Comparison of ENCODE assay signal across 8 cellular contexts in the genomic region with DNA sequence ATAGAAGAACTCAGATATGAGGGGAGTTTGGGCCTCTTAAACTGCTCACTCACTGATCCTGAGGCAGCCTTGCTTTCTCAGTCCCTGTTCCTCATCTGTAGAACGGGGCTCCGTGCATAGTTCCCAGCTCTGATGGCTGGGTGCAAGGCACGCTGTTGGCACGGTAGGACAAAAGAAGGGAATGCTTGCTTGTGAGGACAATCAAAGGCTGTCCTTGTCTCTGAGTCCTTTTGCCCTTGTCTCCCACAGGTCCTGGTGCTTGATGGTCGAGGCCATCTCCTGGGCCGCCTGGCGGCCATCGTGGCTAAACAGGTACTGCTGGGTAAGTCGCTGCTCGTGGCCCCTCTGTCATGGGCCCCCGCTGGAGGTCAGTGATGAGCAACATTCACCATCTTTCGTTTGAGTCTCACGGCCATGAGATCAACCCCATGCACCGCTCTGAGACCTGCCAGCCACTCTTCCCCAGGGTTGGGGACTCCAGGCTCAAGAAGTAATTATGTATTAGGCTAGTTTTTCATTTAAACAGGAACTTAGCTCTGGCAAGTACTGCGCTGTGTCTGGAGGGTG. TPM values are rescaled to one million over a fixed set of nuclear protein-coding genes. Genes with fewer than 3 reads are reported as not detected.
DNase-seq lines count a peak whose midpoint lies in the region; ATAC-seq and TF ChIP-seq lines count a peak whose summit lies in the region.

No MANE protein-coding gene starts in this region.

- H3K9me2 ChIP-seq in hepatocyte (replicated peaks; ENCODE audit: insufficient read depth): no peaks in the 10 kb centered on the region

- peaks cover 33% of the 10 kb centered on the region for H4K20me1 ChIP-seq in hepatocyte (ENCODE audit: insufficient read depth, poor library complexity, severe bottlenecking)

- peak; percentile 77 for DNase-seq in activated T-cell treated with anti-CD3 and anti-CD28 coated beads, Interleukin-2, amount 50 U/mL, for 24 hours
- no peak for DNase-seq in activated T-cell treated with anti-CD3 and anti-CD28 coated beads, Interleukin-2, amount 50 U/mL, for 1 hour
- DNase-seq in WTC11 (ENCODE audit: low spot score) (no peak), hepatocyte (ENCODE audit: low spot score) (no peak), stomach (no peak)

- CTCF ChIA-PET in WTC11 (lab: Charles Lee): no interaction called here

- peaks cover 43% of the 10 kb centered on the region for H3K4me1 Mint-ChIP-seq in activated T-cell treated with anti-CD3 and anti-CD28 coated beads, Interleukin-2, amount 50 U/mL, for 24 hours (ENCODE audit: low read depth)
- H3K4me1 Mint-ChIP-seq in WTC11: peaks cover 21% of the 10 kb centered on the region

- POLR2A ChIA-PET in WTC11 (lab: Charles Lee): no interaction called here

- TF ChIP-seq EP300 in stomach (IDR thresholded peaks at IDR 0.05): no peak

- peaks cover 77% of the 10 kb centered on the region for H3K36me3 Mint-ChIP-seq in activated T-cell treated with anti-CD3 and anti-CD28 coated beads, Interleukin-2, amount 50 U/mL, for 24 hours (ENCODE audit: low read depth)
- peaks cover 55% of the 10 kb centered on the region for H3K36me3 Mint-ChIP-seq in WTC11

- H3K79me2 ChIP-seq in hepatocyte: peaks cover 37% of the 10 kb centered on the region

- H3K27me3 ChIP-seq in hepatocyte: no peaks in the 10 kb centered on the region
- H3K27me3 ChIP-seq in stomach: no peaks in the 10 kb centered on the region

- H3K4me1 ChIP-seq in hepatocyte (ENCODE audit: insufficient read depth) (peaks cover 20% of the 10 kb centered on the region), stomach (peaks cover 25 to 51% (median 39%) of the 10 kb centered on the region in 4 donors)

- 82% methylated on average over 15 of the region's 15 CpGs for WGBS in hepatocyte (ENCODE audit: low lambda C conversion rate, missing lambda C conversion rate)
- 28 to 52% (median 43%) methylated on average over 8 to 15 of the region's 15 CpGs for WGBS in stomach, 5 donors

- no peak for TF ChIP-seq POLR2A in stomach (IDR thresholded peaks at IDR 0.05)

- ATAC-seq in WTC11 (no peak), HG03108 (IDR thresholded peaks at IDR 0.05; ENCODE audit: unreplicated experiment) (no peak), GM21447 (IDR thresholded peaks at IDR 0.05; ENCODE audit: unreplicated experiment) (no peak), GM18868 (IDR thresholded peaks at IDR 0.05; ENCODE audit: unreplicated experiment) (no peak)

- peaks cover 4% of the 10 kb centered on the region for H3K27me3 Mint-ChIP-seq in activated T-cell treated with anti-CD3 and anti-CD28 coated beads, Interleukin-2, amount 50 U/mL, for 24 hours
- H3K27me3 Mint-ChIP-seq in WTC11 (ENCODE audit: low read depth): peaks cover 6% of the 10 kb centered on the region; the same call in 1 of the 2 replicates

- H3K27ac ChIP-seq in hepatocyte: peak overlapping the region; percentile 82
- peak overlapping the region; percentile 11 to 96 (median 93) for H3K27ac ChIP-seq in stomach

- H2AFZ ChIP-seq in hepatocyte: no peak overlapping the region

- H3K36me3 ChIP-seq in hepatocyte (replicated peaks; ENCODE audit: insufficient read depth, low read depth) (peaks cover 5% of the 10 kb centered on the region), stomach (peaks cover 38 to 50% (median 45%) of the 10 kb centered on the region in 4 donors)

- H3K4me3 Mint-ChIP-seq in activated T-cell treated with anti-CD3 and anti-CD28 coated beads, Interleukin-2, amount 50 U/mL, for 24 hours: peak overlapping the region; percentile 97
- H3K4me3 Mint-ChIP-seq in WTC11: peak overlapping the region; percentile 97

- no peak for TF ChIP-seq CTCF in WTC11 (IDR thresholded peaks at IDR 0.05)
- TF ChIP-seq CTCF in hepatocyte (IDR thresholded peaks at IDR 0.05; ENCODE audit: poor library complexity): no peak
- TF ChIP-seq CTCF in stomach (IDR thresholded peaks at IDR 0.05): peak in 1 of 7 experiments; percentile 9

- H3K9me3 ChIP-seq in hepatocyte (ENCODE audit: low read depth): no peaks in the 10 kb centered on the region
- no peaks in the 10 kb centered on the region for H3K9me3 ChIP-seq in stomach

- H3K4me3 ChIP-seq in hepatocyte (peak overlapping the region; percentile 58), stomach (peak overlapping the region; percentile 91 to 100 (median 93))

- peak overlapping the region; percentile 98 for H3K4me2 ChIP-seq in hepatocyte

- H3K9me3 Mint-ChIP-seq in activated T-cell treated with anti-CD3 and anti-CD28 coated beads, Interleukin-2, amount 50 U/mL, for 24 hours: no peaks in the 10 kb centered on the region
- no peaks in the 10 kb centered on the region for H3K9me3 Mint-ChIP-seq in WTC11

- intact Hi-C loops in stomach (cut with DNase I; ENCODE audit: low total_unique reads): no loop called here

- H3K27ac Mint-ChIP-seq in activated T-cell treated with anti-CD3 and anti-CD28 coated beads, Interleukin-2, amount 50 U/mL, for 24 hours: peak overlapping the region; percentile 99
- peak overlapping the region; percentile 96 for H3K27ac Mint-ChIP-seq in WTC11

TF ChIP-seq in WTC11, 78 proteins besides CTCF, POLR2A, EP300 and RAD21 (continues in another document):
- 0 out of 2 replicates have a peak, but pooled peaks have one; percentile 27 for TF ChIP-seq TEAD1 (CRISPR knock-in tag; IDR thresholded peaks at IDR 0.05)
- TF ChIP-seq ZNF138 (CRISPR knock-in tag; conservative IDR thresholded peaks at IDR 0.05): no peak
- peak; percentile 46; the same call in 1 of the 2 replicates for TF ChIP-seq NFATC4 (CRISPR knock-in tag; IDR thresholded peaks at IDR 0.05)
- TF ChIP-seq TP53 (CRISPR knock-in tag; IDR thresholded peaks at IDR 0.05): no peak
- TF ChIP-seq, protein P1, sequence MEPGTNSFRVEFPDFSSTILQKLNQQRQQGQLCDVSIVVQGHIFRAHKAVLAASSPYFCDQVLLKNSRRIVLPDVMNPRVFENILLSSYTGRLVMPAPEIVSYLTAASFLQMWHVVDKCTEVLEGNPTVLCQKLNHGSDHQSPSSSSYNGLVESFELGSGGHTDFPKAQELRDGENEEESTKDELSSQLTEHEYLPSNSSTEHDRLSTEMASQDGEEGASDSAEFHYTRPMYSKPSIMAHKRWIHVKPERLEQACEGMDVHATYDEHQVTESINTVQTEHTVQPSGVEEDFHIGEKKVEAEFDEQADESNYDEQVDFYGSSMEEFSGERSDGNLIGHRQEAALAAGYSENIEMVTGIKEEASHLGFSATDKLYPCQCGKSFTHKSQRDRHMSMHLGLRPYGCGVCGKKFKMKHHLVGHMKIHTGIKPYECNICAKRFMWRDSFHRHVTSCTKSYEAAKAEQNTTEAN (CRISPR knock-in tag; IDR thresholded peaks at IDR 0.05): no peak
- TF ChIP-seq GABPB1 (CRISPR knock-in tag; IDR thresholded peaks at IDR 0.05): no peak; the same call in 1 of the 2 replicates
- no peak for TF ChIP-seq ZNF263 (CRISPR knock-in tag; IDR thresholded peaks at IDR 0.05; ENCODE audit: low read depth)
- no peak for TF ChIP-seq FOXJ3 (CRISPR knock-in tag; IDR thresholded peaks at IDR 0.05; ENCODE audit: borderline replicate concordance)

RNA-seq across cellular contexts. Expression of gene RPL13A, which starts 2.3 kb away (rescaled TPM):
- total RNA-seq in WTC11 (2021) (3,861 to 4,362 TPM (median 4,362 TPM) in 3 replicates), hepatocyte (1,997 and 2,349 TPM in 2 replicates), stomach (1,000 to 10,000 TPM; 2,540 to 5,817 (median 2,738) TPM)
- polyA plus RNA-seq in hepatocyte (904 and 953 TPM in 2 replicates), stomach (1,000 to 10,000 TPM; 3,482 to 5,177 (median 4,220) TPM)

RNA-seq across cellular contexts. Expression of gene RPS11, which starts 6.5 kb away (rescaled TPM):
- 2,299 to 2,683 TPM (median 2,679 TPM) in 3 replicates for total RNA-seq in WTC11 (2021)
- total RNA-seq in hepatocyte: 3,532 and 3,955 TPM in 2 replicates
- polyA plus RNA-seq in hepatocyte: 672 and 689 TPM in 2 replicates
- total RNA-seq in stomach: 1,000 to 10,000 TPM in 4 of 5 donors, 100 to 1,000 TPM in 1; 581 to 4,374 (median 2,993) TPM
- polyA plus RNA-seq in stomach: 1,000 to 10,000 TPM; 5,306 to 7,461 (median 5,501) TPM

RNA-seq across cellular contexts. Expression of gene FLT3LG, which starts 15.7 kb away (rescaled TPM):
- total RNA-seq in WTC11 (2021) (2.9 to 5.3 TPM (median 3.6 TPM) in 3 replicates), hepatocyte (0.24 and 1.3 TPM in 2 replicates), stomach (1 to 10 TPM in 2 of 5 donors, not detected in 3; 1.3 to 8.3 TPM)
- polyA plus RNA-seq in hepatocyte (2.8 and 3.0 TPM in 2 replicates), stomach (10 to 100 TPM; 11.0 to 14.5 (median 11.8) TPM)

RNA-seq across cellular contexts. Expression of gene FCGRT, which starts 22.8 kb away (rescaled TPM):
- total RNA-seq in WTC11 (2021): 53.8 to 69.9 TPM (median 61.2 TPM) in 3 replicates
- total RNA-seq in hepatocyte: 313 and 321 TPM in 2 replicates
- 509 and 519 TPM in 2 replicates for polyA plus RNA-seq in hepatocyte
- 100 to 1,000 TPM in 4 of 5 donors, 10 to 100 TPM in 1; 90.2 to 634 (median 183) TPM for total RNA-seq in stomach
- polyA plus RNA-seq in stomach: 10 to 100 TPM; 79.0 to 94.8 (median 92.0) TPM

RNA-seq across cellular contexts. Expression of gene ALDH16A1, which starts 36.7 kb away (rescaled TPM):
- total RNA-seq in WTC11 (2021) (44.3 to 53.6 TPM (median 52.6 TPM) in 3 replicates), hepatocyte (29.9 and 32.4 TPM in 2 replicates), stomach (100 to 1,000 TPM in 1 of 5 donors, 10 to 100 TPM in 4; 27.9 to 198 (median 42.6) TPM)
- polyA plus RNA-seq in hepatocyte (36.5 and 38.7 TPM in 2 replicates), stomach (10 to 100 TPM; 32.2 to 43.1 (median 42.5) TPM)
